Comparison of ENCODE assay signal across 1 cellular context in the genomic region with DNA sequence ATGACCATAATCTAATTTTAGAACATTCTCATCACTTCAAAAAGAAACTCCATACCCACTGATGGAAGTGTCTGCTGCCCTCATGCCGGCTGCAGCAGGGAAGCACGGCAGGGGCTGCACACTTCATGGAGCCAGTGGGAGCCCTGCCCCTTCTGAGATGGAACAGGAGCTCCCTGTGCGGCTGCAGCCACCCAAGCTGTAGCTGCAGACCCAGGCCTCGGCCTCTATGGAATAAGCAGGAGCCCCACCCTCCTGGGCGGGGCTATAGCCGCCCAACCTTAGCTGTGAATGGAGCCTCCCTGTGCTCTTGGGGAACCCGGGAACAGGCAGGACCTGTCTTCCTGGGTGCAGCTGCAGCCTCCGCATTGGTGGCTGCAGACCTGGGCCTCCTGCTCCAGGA.
TF ChIP-seq lines count a peak whose summit lies in the region.

No MANE protein-coding gene starts in this region.

TF ChIP-seq in GM23338, 12 proteins besides CTCF, POLR2A, EP300 and RAD21 (continued from another document):
- TF ChIP-seq, protein P1, sequence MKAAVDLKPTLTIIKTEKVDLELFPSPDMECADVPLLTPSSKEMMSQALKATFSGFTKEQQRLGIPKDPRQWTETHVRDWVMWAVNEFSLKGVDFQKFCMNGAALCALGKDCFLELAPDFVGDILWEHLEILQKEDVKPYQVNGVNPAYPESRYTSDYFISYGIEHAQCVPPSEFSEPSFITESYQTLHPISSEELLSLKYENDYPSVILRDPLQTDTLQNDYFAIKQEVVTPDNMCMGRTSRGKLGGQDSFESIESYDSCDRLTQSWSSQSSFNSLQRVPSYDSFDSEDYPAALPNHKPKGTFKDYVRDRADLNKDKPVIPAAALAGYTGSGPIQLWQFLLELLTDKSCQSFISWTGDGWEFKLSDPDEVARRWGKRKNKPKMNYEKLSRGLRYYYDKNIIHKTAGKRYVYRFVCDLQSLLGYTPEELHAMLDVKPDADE (IDR thresholded peaks at IDR 0.05), result no peak
- TF ChIP-seq POLR2AphosphoS5 (IDR thresholded peaks at IDR 0.05; ENCODE audit: low read depth), result no peak
